Comparison of ENCODE assay signal across 1 cellular context in genomic region chr13:33678084-33678483, GRCh38.
TF ChIP-seq lines count a peak whose summit lies in the region.

No MANE protein-coding gene starts in this region.

TF ChIP-seq in WTC11, 78 proteins besides CTCF, POLR2A, EP300 and RAD21 (continued from another document):
- no peak for TF ChIP-seq PRDM15 (CRISPR knock-in tag; IDR thresholded peaks at IDR 0.05)
- TF ChIP-seq STAT6 (CRISPR knock-in tag; conservative IDR thresholded peaks at IDR 0.05; ENCODE audit: low read depth): no peak
- no peak for TF ChIP-seq SOX15 (CRISPR knock-in tag; IDR thresholded peaks at IDR 0.05)
- TF ChIP-seq ELF4 (CRISPR knock-in tag; IDR thresholded peaks at IDR 0.05; ENCODE audit: low read depth): no peak
- no peak for TF ChIP-seq EMX1 (CRISPR knock-in tag; IDR thresholded peaks at IDR 0.05)
- no peak for TF ChIP-seq NFE2L1 (CRISPR knock-in tag; IDR thresholded peaks at IDR 0.05)
- no peak for TF ChIP-seq ZNF396 (CRISPR knock-in tag; IDR thresholded peaks at IDR 0.05; ENCODE audit: borderline replicate concordance)
- TF ChIP-seq ZNF532 (CRISPR knock-in tag; IDR thresholded peaks at IDR 0.05; ENCODE audit: borderline replicate concordance): no peak
- TF ChIP-seq JAZF1 (CRISPR knock-in tag; IDR thresholded peaks at IDR 0.05): no peak
- no peak for TF ChIP-seq MYBL2 (CRISPR knock-in tag; IDR thresholded peaks at IDR 0.05)
- no peak for TF ChIP-seq IRF1 (CRISPR knock-in tag; IDR thresholded peaks at IDR 0.05)
